2 cellular contexts compared by ENCODE assay signal in the genomic region with DNA sequence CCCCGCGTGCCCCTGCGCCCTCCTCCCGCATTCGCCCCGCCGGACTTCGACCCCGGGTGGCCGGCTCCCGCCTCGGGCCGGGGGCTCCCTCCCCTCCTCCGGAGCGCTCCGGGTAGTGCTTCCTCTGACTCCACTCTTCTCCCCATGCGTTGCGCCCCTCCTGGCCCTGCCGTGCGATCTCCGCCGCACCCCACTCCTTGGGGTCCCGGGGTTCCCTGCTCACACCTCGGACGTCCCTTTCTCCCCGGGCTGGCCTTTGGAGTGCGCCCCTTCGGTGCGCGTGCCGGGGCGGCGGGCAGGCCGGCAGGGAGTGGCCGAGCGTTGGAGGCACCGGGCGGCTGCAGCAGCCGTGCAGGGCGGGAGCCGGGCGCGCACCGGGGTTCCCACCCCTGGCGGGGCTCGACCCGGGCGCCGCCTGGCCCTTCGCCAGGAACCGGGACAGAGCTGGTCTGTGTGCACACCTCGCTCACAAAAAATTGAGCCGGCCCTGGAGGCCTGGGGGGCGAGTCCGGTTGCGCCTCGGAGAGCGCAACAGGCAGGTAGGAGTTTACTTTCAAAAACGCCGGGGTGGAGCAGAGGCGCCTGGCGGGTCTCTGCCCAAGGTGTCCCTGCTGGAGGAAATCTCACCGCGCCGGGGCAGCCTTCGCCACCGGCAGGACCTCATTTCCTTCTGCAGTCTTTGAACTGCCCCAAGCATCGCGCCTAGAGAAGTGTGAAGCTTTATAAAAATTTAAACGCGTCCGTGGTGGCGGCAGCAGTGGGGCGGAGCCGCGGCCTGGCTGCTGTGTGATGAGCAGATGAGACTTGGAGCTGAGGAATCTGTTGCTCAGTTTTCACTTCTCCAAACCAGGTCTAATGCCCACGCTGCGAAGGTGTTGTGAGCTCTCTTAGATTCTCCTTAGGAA.
TF ChIP-seq lines count a peak whose summit lies in the region.

No MANE protein-coding gene starts in this region.

TF ChIP-seq in GM23338, 12 proteins besides CTCF, POLR2A, EP300 and RAD21 (continued from another document):
- TF ChIP-seq, protein P1, sequence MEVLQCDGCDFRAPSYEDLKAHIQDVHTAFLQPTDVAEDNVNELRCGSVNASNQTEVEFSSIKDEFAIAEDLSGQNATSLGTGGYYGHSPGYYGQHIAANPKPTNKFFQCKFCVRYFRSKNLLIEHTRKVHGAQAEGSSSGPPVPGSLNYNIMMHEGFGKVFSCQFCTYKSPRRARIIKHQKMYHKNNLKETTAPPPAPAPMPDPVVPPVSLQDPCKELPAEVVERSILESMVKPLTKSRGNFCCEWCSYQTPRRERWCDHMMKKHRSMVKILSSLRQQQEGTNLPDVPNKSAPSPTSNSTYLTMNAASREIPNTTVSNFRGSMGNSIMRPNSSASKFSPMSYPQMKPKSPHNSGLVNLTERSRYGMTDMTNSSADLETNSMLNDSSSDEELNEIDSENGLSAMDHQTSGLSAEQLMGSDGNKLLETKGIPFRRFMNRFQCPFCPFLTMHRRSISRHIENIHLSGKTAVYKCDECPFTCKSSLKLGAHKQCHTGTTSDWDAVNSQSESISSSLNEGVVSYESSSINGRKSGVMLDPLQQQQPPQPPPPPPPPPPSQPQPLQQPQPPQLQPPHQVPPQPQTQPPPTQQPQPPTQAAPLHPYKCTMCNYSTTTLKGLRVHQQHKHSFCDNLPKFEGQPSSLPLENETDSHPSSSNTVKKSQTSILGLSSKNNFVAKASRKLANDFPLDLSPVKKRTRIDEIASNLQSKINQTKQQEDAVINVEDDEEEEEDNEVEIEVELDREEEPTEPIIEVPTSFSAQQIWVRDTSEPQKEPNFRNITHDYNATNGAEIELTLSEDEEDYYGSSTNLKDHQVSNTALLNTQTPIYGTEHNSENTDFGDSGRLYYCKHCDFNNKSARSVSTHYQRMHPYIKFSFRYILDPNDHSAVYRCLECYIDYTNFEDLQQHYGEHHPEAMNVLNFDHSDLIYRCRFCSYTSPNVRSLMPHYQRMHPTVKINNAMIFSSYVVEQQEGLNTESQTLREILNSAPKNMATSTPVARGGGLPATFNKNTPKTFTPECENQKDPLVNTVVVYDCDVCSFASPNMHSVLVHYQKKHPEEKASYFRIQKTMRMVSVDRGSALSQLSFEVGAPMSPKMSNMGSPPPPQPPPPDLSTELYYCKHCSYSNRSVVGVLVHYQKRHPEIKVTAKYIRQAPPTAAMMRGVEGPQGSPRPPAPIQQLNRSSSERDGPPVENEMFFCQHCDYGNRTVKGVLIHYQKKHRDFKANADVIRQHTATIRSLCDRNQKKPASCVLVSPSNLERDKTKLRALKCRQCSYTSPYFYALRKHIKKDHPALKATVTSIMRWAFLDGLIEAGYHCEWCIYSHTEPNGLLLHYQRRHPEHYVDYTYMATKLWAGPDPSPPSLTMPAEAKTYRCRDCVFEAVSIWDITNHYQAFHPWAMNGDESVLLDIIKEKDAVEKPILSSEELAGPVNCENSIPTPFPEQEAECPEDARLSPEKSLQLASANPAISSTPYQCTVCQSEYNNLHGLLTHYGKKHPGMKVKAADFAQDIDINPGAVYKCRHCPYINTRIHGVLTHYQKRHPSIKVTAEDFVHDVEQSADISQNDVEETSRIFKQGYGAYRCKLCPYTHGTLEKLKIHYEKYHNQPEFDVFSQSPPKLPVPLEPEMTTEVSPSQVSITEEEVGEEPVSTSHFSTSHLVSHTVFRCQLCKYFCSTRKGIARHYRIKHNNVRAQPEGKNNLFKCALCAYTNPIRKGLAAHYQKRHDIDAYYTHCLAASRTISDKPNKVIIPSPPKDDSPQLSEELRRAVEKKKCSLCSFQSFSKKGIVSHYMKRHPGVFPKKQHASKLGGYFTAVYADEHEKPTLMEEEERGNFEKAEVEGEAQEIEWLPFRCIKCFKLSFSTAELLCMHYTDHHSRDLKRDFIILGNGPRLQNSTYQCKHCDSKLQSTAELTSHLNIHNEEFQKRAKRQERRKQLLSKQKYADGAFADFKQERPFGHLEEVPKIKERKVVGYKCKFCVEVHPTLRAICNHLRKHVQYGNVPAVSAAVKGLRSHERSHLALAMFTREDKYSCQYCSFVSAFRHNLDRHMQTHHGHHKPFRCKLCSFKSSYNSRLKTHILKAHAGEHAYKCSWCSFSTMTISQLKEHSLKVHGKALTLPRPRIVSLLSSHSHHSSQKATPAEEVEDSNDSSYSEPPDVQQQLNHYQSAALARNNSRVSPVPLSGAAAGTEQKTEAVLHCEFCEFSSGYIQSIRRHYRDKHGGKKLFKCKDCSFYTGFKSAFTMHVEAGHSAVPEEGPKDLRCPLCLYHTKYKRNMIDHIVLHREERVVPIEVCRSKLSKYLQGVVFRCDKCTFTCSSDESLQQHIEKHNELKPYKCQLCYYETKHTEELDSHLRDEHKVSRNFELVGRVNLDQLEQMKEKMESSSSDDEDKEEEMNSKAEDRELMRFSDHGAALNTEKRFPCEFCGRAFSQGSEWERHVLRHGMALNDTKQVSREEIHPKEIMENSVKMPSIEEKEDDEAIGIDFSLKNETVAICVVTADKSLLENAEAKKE (CRISPR knock-in tag; IDR thresholded peaks at IDR 0.05) = no peak
- TF ChIP-seq, protein P2, sequence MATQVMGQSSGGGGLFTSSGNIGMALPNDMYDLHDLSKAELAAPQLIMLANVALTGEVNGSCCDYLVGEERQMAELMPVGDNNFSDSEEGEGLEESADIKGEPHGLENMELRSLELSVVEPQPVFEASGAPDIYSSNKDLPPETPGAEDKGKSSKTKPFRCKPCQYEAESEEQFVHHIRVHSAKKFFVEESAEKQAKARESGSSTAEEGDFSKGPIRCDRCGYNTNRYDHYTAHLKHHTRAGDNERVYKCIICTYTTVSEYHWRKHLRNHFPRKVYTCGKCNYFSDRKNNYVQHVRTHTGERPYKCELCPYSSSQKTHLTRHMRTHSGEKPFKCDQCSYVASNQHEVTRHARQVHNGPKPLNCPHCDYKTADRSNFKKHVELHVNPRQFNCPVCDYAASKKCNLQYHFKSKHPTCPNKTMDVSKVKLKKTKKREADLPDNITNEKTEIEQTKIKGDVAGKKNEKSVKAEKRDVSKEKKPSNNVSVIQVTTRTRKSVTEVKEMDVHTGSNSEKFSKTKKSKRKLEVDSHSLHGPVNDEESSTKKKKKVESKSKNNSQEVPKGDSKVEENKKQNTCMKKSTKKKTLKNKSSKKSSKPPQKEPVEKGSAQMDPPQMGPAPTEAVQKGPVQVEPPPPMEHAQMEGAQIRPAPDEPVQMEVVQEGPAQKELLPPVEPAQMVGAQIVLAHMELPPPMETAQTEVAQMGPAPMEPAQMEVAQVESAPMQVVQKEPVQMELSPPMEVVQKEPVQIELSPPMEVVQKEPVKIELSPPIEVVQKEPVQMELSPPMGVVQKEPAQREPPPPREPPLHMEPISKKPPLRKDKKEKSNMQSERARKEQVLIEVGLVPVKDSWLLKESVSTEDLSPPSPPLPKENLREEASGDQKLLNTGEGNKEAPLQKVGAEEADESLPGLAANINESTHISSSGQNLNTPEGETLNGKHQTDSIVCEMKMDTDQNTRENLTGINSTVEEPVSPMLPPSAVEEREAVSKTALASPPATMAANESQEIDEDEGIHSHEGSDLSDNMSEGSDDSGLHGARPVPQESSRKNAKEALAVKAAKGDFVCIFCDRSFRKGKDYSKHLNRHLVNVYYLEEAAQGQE (IDR thresholded peaks at IDR 0.05; ENCODE audit: unreplicated experiment) = no peak
- TF ChIP-seq JUNB (IDR thresholded peaks at IDR 0.05; ENCODE audit: unreplicated experiment) (no peak), CREB1 (CRISPR knock-in tag; IDR thresholded peaks at IDR 0.05; ENCODE audit: low read depth) (no peak), POLR2AphosphoS5 (IDR thresholded peaks at IDR 0.05; ENCODE audit: low read depth) (no peak), EZH2 (IDR thresholded peaks at IDR 0.05; ENCODE audit: low read depth, unreplicated experiment) (no peak), ZNF331 (CRISPR knock-in tag; IDR thresholded peaks at IDR 0.05; ENCODE audit: low read depth) (no peak), STAT1 (IDR thresholded peaks at IDR 0.05; ENCODE audit: unreplicated experiment) (no peak)

TF ChIP-seq in Ishikawa, 13 proteins besides CTCF, POLR2A, EP300 and RAD21 (continued from another document):
- TF ChIP-seq NFIC (IDR thresholded peaks at IDR 0.05) (peak; percentile 64), CEBPB (IDR thresholded peaks at IDR 0.05) (no peak), YY1 (IDR thresholded peaks at IDR 0.05; ENCODE audit: low read depth) (no peak), EGR1 (IDR thresholded peaks at IDR 0.05) (no peak), TAF1 (IDR thresholded peaks at IDR 0.05; ENCODE audit: low read depth) (no peak; the same call in 1 of the 2 replicates)
